14 cellular contexts compared by ENCODE assay signal in the genomic region with DNA sequence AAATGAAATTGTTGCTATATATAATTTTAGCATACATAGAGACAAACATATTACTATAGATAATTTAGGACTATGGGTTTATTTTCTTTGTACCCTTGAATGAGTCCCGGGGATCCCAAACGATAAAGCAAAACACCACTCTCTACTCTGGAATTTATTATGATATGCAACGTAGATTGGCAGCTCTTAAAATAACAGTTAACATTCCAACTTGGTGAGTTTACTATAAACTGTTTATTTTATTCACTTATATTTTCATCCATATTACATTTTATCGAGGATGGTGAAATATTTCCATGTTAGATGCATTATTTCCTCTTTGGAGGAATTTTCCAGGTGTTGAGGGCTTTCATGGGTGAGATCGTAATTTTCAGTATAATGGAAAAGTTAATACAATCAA.
DNase-seq lines count a peak whose midpoint lies in the region; ATAC-seq and TF ChIP-seq lines count a peak whose summit lies in the region.
"Had no signal": no experiment of that assay in that cellular context is flagged by ENCODE, and none has a peak within 500 bp of the region (broad histone marks: within the 10 kb centered on the region; RNA-seq: fewer than 3 reads in every experiment).

No MANE protein-coding gene starts in this region.

- ATAC-seq in PC-3 = peak; percentile 68

- H3K27me3 ChIP-seq in PC-3 (ENCODE audit: low read length) (no peaks in the 10 kb centered on the region), fibroblast of lung (ENCODE audit: control insufficient read depth, insufficient read depth, low read length) (no peaks in the 10 kb centered on the region)

- DNase-seq in EL (peak; percentile 18), PC-3 (peak; percentile 31), fibroblast of lung (ENCODE audit: low read depth in 2 of 2) (peak; percentile 4 to 50), osteocyte (ENCODE audit: extremely low spot score, unreplicated experiment) (no peak), SK-N-DZ (ENCODE audit: low spot score) (no peak), NCI-H1092 treated with DMSO at 0.1 percent for 48 hours (lab: John Stamatoyannopoulos, UW) (no peak), NCI-H128 (lab: John Stamatoyannopoulos, UW; ENCODE audit: unreplicated experiment) (no peak)
- DNase-seq: C1 segment of cervical spinal cord, DMS79, GOT3, NCI-H1105, NCI-H1694, NCI-H2081 treated with DMSO at 0.1 percent for 48 hours, Right ventricle myocardium superior had no signal

- TF ChIP-seq CTCF in PC-3 (conservative IDR thresholded peaks at IDR 0.05; ENCODE audit: low read depth, low read length) (no peak), fibroblast of lung (conservative IDR thresholded peaks at IDR 0.05 in 1 of 2, IDR thresholded peaks at IDR 0.05 in 1 of 2; ENCODE audit: low read depth in 1 of 2, low read length in 2 of 2) (no peak), osteocyte (IDR thresholded peaks at IDR 0.05) (no peak)

- H3K4me1 ChIP-seq in PC-3 (ENCODE audit: insufficient read depth, low read length) = peaks cover 14% of the 10 kb centered on the region; the same call in 1 of the 2 replicates
- H3K4me1 ChIP-seq in fibroblast of lung (ENCODE audit: control insufficient read depth, extremely low read depth, insufficient read depth, low read length) = no peaks in the 10 kb centered on the region

- H3K9ac ChIP-seq in PC-3 (ENCODE audit: low read length) (no peak overlapping the region), fibroblast of lung (ENCODE audit: insufficient read depth, low read length) (no peak overlapping the region)

- H2AFZ ChIP-seq in PC-3 (ENCODE audit: low read length) (no peak overlapping the region), fibroblast of lung (ENCODE audit: low read length) (no peak overlapping the region)

- H3K4me3 ChIP-seq in PC-3 (ENCODE audit: low read length) (no peak overlapping the region), fibroblast of lung (replicated peaks in 1 of 4; ENCODE audit: control extremely low read depth in 1 of 4, insufficient read depth in 1 of 4, low read depth in 3 of 4, low read length in 4 of 4) (no peak overlapping the region)

- peak overlapping the region; percentile 1; the same call in 1 of the 2 replicates for H3K27ac ChIP-seq in PC-3 (ENCODE audit: low read length)
- no peak overlapping the region for H3K27ac ChIP-seq in fibroblast of lung (ENCODE audit: insufficient read depth, low read length)

- CTCF ChIA-PET in PC-3 (lab: Charles Lee) = no interaction called here

- intact Hi-C loops in PC-3 (cut with micrococcal nuclease) = loop anchor here (2.0 kb wide), 1 partner anchor 24 kb away; no protein-coding TSS in a partner anchor

- H3K4me3 Mint-ChIP-seq in osteocyte (ENCODE audit: unreplicated experiment) = peak overlapping the region; percentile 8

- H3K9me3 ChIP-seq in PC-3 (ENCODE audit: low read length) = no peaks in the 10 kb centered on the region
- H3K9me3 ChIP-seq in fibroblast of lung (ENCODE audit: control insufficient read depth, insufficient read depth, low read depth, low read length) = no peaks in the 10 kb centered on the region

- peaks cover 33% of the 10 kb centered on the region for H3K4me1 Mint-ChIP-seq in osteocyte (ENCODE audit: unreplicated experiment)

- H3K79me2 ChIP-seq in PC-3 (ENCODE audit: low read length) = no peaks in the 10 kb centered on the region
- H3K79me2 ChIP-seq in fibroblast of lung (ENCODE audit: control insufficient read depth, insufficient read depth, low read length) = no peaks in the 10 kb centered on the region

- H3K36me3 ChIP-seq in PC-3 (ENCODE audit: low read depth, low read length) (no peaks in the 10 kb centered on the region), fibroblast of lung (ENCODE audit: control insufficient read depth, insufficient read depth, low read length) (no peaks in the 10 kb centered on the region)

- no peaks in the 10 kb centered on the region for H3K36me3 Mint-ChIP-seq in osteocyte (ENCODE audit: unreplicated experiment)

- H3K9me3 Mint-ChIP-seq in osteocyte (ENCODE audit: unreplicated experiment) = no peaks in the 10 kb centered on the region

- no peaks in the 10 kb centered on the region for H3K27me3 Mint-ChIP-seq in osteocyte (ENCODE audit: unreplicated experiment)

- H3K4me2 ChIP-seq in PC-3 (ENCODE audit: low read length) (peak overlapping the region; percentile 28), fibroblast of lung (ENCODE audit: extremely low read depth, insufficient read depth, low read length) (no peak overlapping the region)

- POLR2A ChIA-PET in PC-3 (lab: Charles Lee; ENCODE audit: unreplicated experiment) = interaction anchor here (0.6 kb wide), 1 partner anchor 646 kb away, joined by 4 read pairs; no protein-coding TSS in a partner anchor

- H3K27ac Mint-ChIP-seq in osteocyte (ENCODE audit: unreplicated experiment) = peak overlapping the region; percentile 38

- no peaks in the 10 kb centered on the region for H3K9me2 ChIP-seq in PC-3 (replicated peaks; ENCODE audit: low read length)

- H4K20me1 ChIP-seq in PC-3 (ENCODE audit: low read length) = no peaks in the 10 kb centered on the region
- no peaks in the 10 kb centered on the region for H4K20me1 ChIP-seq in fibroblast of lung (ENCODE audit: control insufficient read depth, extremely low read depth, insufficient read depth, low read length)

- H3F3A ChIP-seq in PC-3 (ENCODE audit: low read length, unreplicated experiment) = no peaks in the 10 kb centered on the region

- no TSS peak for BruUV-seq in PC-3 (replicated peaks; lab: Mats Ljungman, UMichigan)

Comparison
In these comparisons a context has a peak if more than half of its experiments do, and no peak if none do; other contexts are left out.
1. DNase-seq: peak in EL (single experiment), PC-3 (single experiment) and fibroblast of lung (2 of 2); none in osteocyte (single experiment), SK-N-DZ (single experiment), NCI-H1092 treated with DMSO at 0.1 percent for 48 hours (single experiment) and NCI-H128 (single experiment).